20 cellular contexts compared by ENCODE assay signal in genomic region chr4:124902111-124902510, GRCh38.
"Had no signal": no experiment of that assay in that cellular context is flagged by ENCODE, and none has a peak within 500 bp of the region (broad histone marks: within the 10 kb centered on the region; RNA-seq: fewer than 3 reads in every experiment).

No MANE protein-coding gene starts in this region.

- H3K9me3 ChIP-seq: breast epithelium, right atrium auricular region, tibial nerve, uterus had no signal

- DNase-seq: activated CD4-positive, alpha-beta T cell treated with anti-CD3 and anti-CD28 coated beads for 1 hour; activated CD4-positive, alpha-beta T cell treated with anti-CD3 and anti-CD28 coated beads, Interleukin-2, amount 50 U/mL, for 4 hours; activated naive CD4-positive, alpha-beta T cell treated with anti-CD3 and anti-CD28 coated beads for 36 hours; activated naive CD8-positive, alpha-beta T cell treated with anti-CD3 and anti-CD28 coated beads, Interleukin-2, amount 50 U/mL, for 24 hours; aorta; dermis blood vessel endothelial cell; effector memory CD8-positive, alpha-beta T cell; naive thymus-derived CD4-positive, alpha-beta T cell; posterior cingulate gyrus; stimulated activated CD4-positive, alpha-beta T cell treated with anti-CD3 and anti-CD28 coated beads, Interleukin-15, amount 100 ng/mL, for 24 hours; stimulated activated CD4-positive, alpha-beta T cell treated with anti-CD3 and anti-CD28 coated beads, Interleukin-4, amount 100 ng/mL, for 24 hours; stimulated activated naive CD4-positive, alpha-beta T cell; substantia nigra; T-helper 9 cell; uterus had no signal

- H3K27me3 ChIP-seq: breast epithelium, right atrium auricular region, tibial nerve, uterus had no signal

- H3K4me3 Mint-ChIP-seq: activated naive CD4-positive, alpha-beta T cell treated with anti-CD3 and anti-CD28 coated beads for 36 hours; activated naive CD8-positive, alpha-beta T cell treated with anti-CD3 and anti-CD28 coated beads, Interleukin-2, amount 50 U/mL, for 24 hours; activated T-helper 17 cell treated with anti-CD3 and anti-CD28 coated beads, Interleukin-2, amount 50 U/mL, for 72 hours; effector memory CD8-positive, alpha-beta T cell; naive thymus-derived CD4-positive, alpha-beta T cell had no signal

- H3K27ac Mint-ChIP-seq: activated naive CD4-positive, alpha-beta T cell treated with anti-CD3 and anti-CD28 coated beads for 36 hours; activated naive CD8-positive, alpha-beta T cell treated with anti-CD3 and anti-CD28 coated beads, Interleukin-2, amount 50 U/mL, for 24 hours; activated T-helper 17 cell treated with anti-CD3 and anti-CD28 coated beads, Interleukin-2, amount 50 U/mL, for 72 hours; effector memory CD8-positive, alpha-beta T cell; naive thymus-derived CD4-positive, alpha-beta T cell had no signal

- H3K4me1 ChIP-seq: breast epithelium, uterus had no signal

- H3K36me3 ChIP-seq: breast epithelium, right atrium auricular region, tibial nerve, uterus had no signal

- H3K27me3 Mint-ChIP-seq: activated naive CD8-positive, alpha-beta T cell treated with anti-CD3 and anti-CD28 coated beads, Interleukin-2, amount 50 U/mL, for 24 hours; activated T-helper 17 cell treated with anti-CD3 and anti-CD28 coated beads, Interleukin-2, amount 50 U/mL, for 72 hours; effector memory CD8-positive, alpha-beta T cell; naive thymus-derived CD4-positive, alpha-beta T cell had no signal

- H3K27ac ChIP-seq: breast epithelium, right atrium auricular region, skin epidermis, tibial nerve, uterus had no signal

- H3K4me3 ChIP-seq: breast epithelium, right atrium auricular region, skin epidermis, tibial nerve, uterus had no signal

- H3K9me3 Mint-ChIP-seq: activated naive CD8-positive, alpha-beta T cell treated with anti-CD3 and anti-CD28 coated beads, Interleukin-2, amount 50 U/mL, for 24 hours; activated T-helper 17 cell treated with anti-CD3 and anti-CD28 coated beads, Interleukin-2, amount 50 U/mL, for 72 hours had no signal

- H3K4me1 Mint-ChIP-seq: activated naive CD8-positive, alpha-beta T cell treated with anti-CD3 and anti-CD28 coated beads, Interleukin-2, amount 50 U/mL, for 24 hours; activated T-helper 17 cell treated with anti-CD3 and anti-CD28 coated beads, Interleukin-2, amount 50 U/mL, for 72 hours; naive thymus-derived CD4-positive, alpha-beta T cell had no signal

- H3K36me3 Mint-ChIP-seq: naive thymus-derived CD4-positive, alpha-beta T cell had no signal
